In genomic region chr1:235632538-235633219, GRCh38 we compare ENCODE assay signal across 8 cellular contexts. TPM values are rescaled to one million over a fixed set of nuclear protein-coding genes. Genes with fewer than 3 reads are reported as not detected.
DNase-seq lines count a peak whose midpoint lies in the region; ATAC-seq and TF ChIP-seq lines count a peak whose summit lies in the region.

No MANE protein-coding gene starts in this region.

- no peak for ATAC-seq in activated T-cell treated with anti-CD3 and anti-CD28 coated beads, Interleukin-2, amount 50 U/mL, for 72 hours (replicated peaks in 1 of 2)
- ATAC-seq in HG02973 (IDR thresholded peaks at IDR 0.05; ENCODE audit: unreplicated experiment), result peak; percentile 88
- ATAC-seq in HG02840 (IDR thresholded peaks at IDR 0.05; ENCODE audit: low FRiP score, unreplicated experiment), result no peak

- no peak for DNase-seq in activated T-cell treated with anti-CD3 and anti-CD28 coated beads, Interleukin-2, amount 50 U/mL, for 72 hours
- no peak for DNase-seq in activated T-cell treated with anti-CD3 and anti-CD28 coated beads for 4 hours
- DNase-seq in SIG-M5 treated with dmso at 0.1 percent for 504 hours (lab: John Stamatoyannopoulos, UW; ENCODE audit: unreplicated experiment), result peak; percentile 89
- DNase-seq in glutamatergic neuron, result no peak
- DNase-seq in H4 (ENCODE audit: low spot score), result no peak
- no peak for DNase-seq in stimulated activated naive CD4-positive, alpha-beta T cell treated with Interleukin-2 at 50 U/mL for 16 hours (lab: John Stamatoyannopoulos, UW)

- H3K27ac Mint-ChIP-seq in activated T-cell treated with anti-CD3 and anti-CD28 coated beads, Interleukin-2, amount 50 U/mL, for 72 hours, result no peak overlapping the region
- H3K27ac Mint-ChIP-seq in glutamatergic neuron (ENCODE audit: unreplicated experiment), result peak overlapping the region; percentile 52

- peaks cover 10% of the 10 kb centered on the region for H3K4me1 Mint-ChIP-seq in activated T-cell treated with anti-CD3 and anti-CD28 coated beads, Interleukin-2, amount 50 U/mL, for 72 hours (ENCODE audit: low read depth)
- peaks cover 11% of the 10 kb centered on the region for H3K4me1 Mint-ChIP-seq in glutamatergic neuron (ENCODE audit: low read depth, unreplicated experiment)

- no peak for TF ChIP-seq CTCF in glutamatergic neuron (IDR thresholded peaks at IDR 0.05; ENCODE audit: partially characterized antibody, unreplicated experiment)

- H3K9me3 Mint-ChIP-seq in activated T-cell treated with anti-CD3 and anti-CD28 coated beads, Interleukin-2, amount 50 U/mL, for 72 hours, result no peaks in the 10 kb centered on the region
- H3K9me3 Mint-ChIP-seq in glutamatergic neuron (ENCODE audit: unreplicated experiment), result peaks cover 1% of the 10 kb centered on the region

- H3K27me3 Mint-ChIP-seq in activated T-cell treated with anti-CD3 and anti-CD28 coated beads, Interleukin-2, amount 50 U/mL, for 72 hours (ENCODE audit: low read depth), result peaks cover 15% of the 10 kb centered on the region
- peaks cover 1% of the 10 kb centered on the region for H3K27me3 Mint-ChIP-seq in glutamatergic neuron (ENCODE audit: unreplicated experiment)

- peak overlapping the region; percentile 67 to 72 for H3K4me3 Mint-ChIP-seq in activated T-cell treated with anti-CD3 and anti-CD28 coated beads, Interleukin-2, amount 50 U/mL, for 72 hours
- H3K4me3 Mint-ChIP-seq in glutamatergic neuron (ENCODE audit: unreplicated experiment), result peak overlapping the region; percentile 9

- no peaks in the 10 kb centered on the region for H3K36me3 Mint-ChIP-seq in activated T-cell treated with anti-CD3 and anti-CD28 coated beads, Interleukin-2, amount 50 U/mL, for 72 hours (ENCODE audit: insufficient read depth in 2 of 2)
- no peaks in the 10 kb centered on the region for H3K36me3 Mint-ChIP-seq in glutamatergic neuron (ENCODE audit: unreplicated experiment)

RNA-seq across cellular contexts. Expression of gene GNG4, which starts 16.9 kb away (rescaled TPM):
- total RNA-seq in activated T-cell treated with anti-CD3 and anti-CD28 coated beads, Interleukin-2, amount 50 U/mL, for 72 hours, result 10 to 100 TPM; 13.9 to 20.4 TPM
- 124 TPM for total RNA-seq in glutamatergic neuron (ENCODE audit: unreplicated experiment)
- 6.0 and 9.0 TPM in 2 replicates for total RNA-seq in H4 (2014; rRNA removed; shearing (Covaris generic))
